In the genomic region with DNA sequence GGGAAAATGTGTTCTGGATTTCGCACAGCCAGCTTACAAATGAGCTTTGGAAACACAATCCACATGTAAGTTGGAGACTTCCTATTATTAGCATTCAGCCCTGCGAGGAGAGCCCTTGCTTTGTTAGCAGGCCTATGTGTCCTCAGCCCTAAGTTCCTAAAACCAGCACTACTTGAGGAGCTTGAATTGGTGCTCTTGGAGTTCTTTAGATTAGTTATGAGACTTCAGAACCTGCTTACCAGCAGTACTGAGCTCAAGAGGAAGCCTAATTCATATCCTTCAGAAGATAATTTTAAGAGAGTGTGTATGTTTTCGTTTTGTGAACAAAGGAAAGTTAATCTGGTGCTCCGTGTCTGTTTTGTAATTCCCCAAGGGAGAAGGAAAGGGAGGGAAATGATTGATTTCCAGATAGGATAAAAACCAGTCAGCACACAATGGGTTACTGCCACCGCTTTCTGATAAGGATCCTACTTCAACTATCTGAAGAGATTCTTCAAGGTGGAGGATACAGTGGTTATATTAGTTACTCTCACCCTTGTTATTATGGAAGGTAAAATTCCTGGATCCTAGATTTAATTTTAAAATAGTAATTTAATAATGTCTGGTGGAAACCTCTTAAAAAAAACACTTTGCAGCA, we compare ENCODE assay signal across 10 cellular contexts. TPM values are rescaled to one million over a fixed set of nuclear protein-coding genes. Genes with fewer than 3 reads are reported as not detected.
DNase-seq lines count a peak whose midpoint lies in the region; ATAC-seq and TF ChIP-seq lines count a peak whose summit lies in the region.
"Had no signal": no experiment of that assay in that cellular context is flagged by ENCODE, and none has a peak within 500 bp of the region (broad histone marks: within the 10 kb centered on the region; RNA-seq: fewer than 3 reads in every experiment).

No MANE protein-coding gene starts in this region.

- peak overlapping the region; percentile 27 for H3K27ac ChIP-seq in CD8-positive, alpha-beta T cell (ENCODE audit: low read depth, low read length)
- 0 out of 2 replicates have a peak overlapping the region, but pooled peaks have one; percentile 29 for H3K27ac ChIP-seq in Panc1 (ENCODE audit: low read length)
- H3K27ac ChIP-seq in rectal smooth muscle tissue (ENCODE audit: low read depth, low read length), result peak overlapping the region; percentile 74

- TF ChIP-seq CTCF in CD8-positive, alpha-beta T cell (IDR thresholded peaks at IDR 0.05), result no peak
- TF ChIP-seq CTCF in Panc1 (IDR thresholded peaks at IDR 0.05) (no peak), glutamatergic neuron (IDR thresholded peaks at IDR 0.05; ENCODE audit: partially characterized antibody, unreplicated experiment) (no peak), omental fat pad (IDR thresholded peaks at IDR 0.05) (no peak)

- no peak for DNase-seq in CD8-positive, alpha-beta T cell
- no peak for DNase-seq in Panc1 (ENCODE audit: low read depth, low spot score)
- no peak for DNase-seq in glutamatergic neuron
- no peak for DNase-seq in omental fat pad (ENCODE audit: low spot score)
- DNase-seq in activated gamma-delta T cell (lab: John Stamatoyannopoulos, UW), result no peak
- no peak for DNase-seq in NCI-H345 treated with DMSO at 0.1 percent for 48 hours (lab: John Stamatoyannopoulos, UW; ENCODE audit: unreplicated experiment)
- DNase-seq: NCI-H187, T1000 had no signal

- no peaks in the 10 kb centered on the region for H3K9me3 Mint-ChIP-seq in CD8-positive, alpha-beta T cell
- H3K9me3 Mint-ChIP-seq in glutamatergic neuron (ENCODE audit: unreplicated experiment), result peaks cover 3% of the 10 kb centered on the region

- intact Hi-C loops in CD8-positive, alpha-beta T cell (cut with DNase I, micrococcal nuclease), result loop anchor here (5.0 to 10.0 kb wide), 6 partner anchors 33 to 1246 kb away; a partner anchor contains a TSS
- intact Hi-C loops in Panc1 (cut with micrococcal nuclease; ENCODE audit: unreplicated experiment), result no loop called here

- POLR2A ChIA-PET in CD8-positive, alpha-beta T cell (lab: Charles Lee), result interaction anchor here (1.5 to 3.6 kb wide), 2 partner anchors 17 to 35 kb away, joined by 3 to 24 read pairs; a partner anchor contains a TSS
- POLR2A ChIA-PET in Panc1 (lab: Charles Lee), result no interaction called here

- H3K9me3 ChIP-seq in CD8-positive, alpha-beta T cell (ENCODE audit: low read length), result no peaks in the 10 kb centered on the region
- no peaks in the 10 kb centered on the region for H3K9me3 ChIP-seq in Panc1 (ENCODE audit: control insufficient read depth, insufficient read depth, low read depth, low read length)

- no peaks in the 10 kb centered on the region for H3K27me3 Mint-ChIP-seq in CD8-positive, alpha-beta T cell (ENCODE audit: low read depth)
- no peaks in the 10 kb centered on the region for H3K27me3 Mint-ChIP-seq in glutamatergic neuron (ENCODE audit: unreplicated experiment)

- peak overlapping the region; percentile 63 for H3K4me3 Mint-ChIP-seq in CD8-positive, alpha-beta T cell
- peak overlapping the region; percentile 66 for H3K4me3 Mint-ChIP-seq in glutamatergic neuron (ENCODE audit: unreplicated experiment)

- no peak for ATAC-seq in CD8-positive, alpha-beta T cell
- no peak for ATAC-seq in Panc1
- ATAC-seq in omental fat pad (ENCODE audit: low FRiP score), result no peak
- no peak for ATAC-seq in GM21390 (IDR thresholded peaks at IDR 0.05; ENCODE audit: unreplicated experiment)

- no peaks in the 10 kb centered on the region for H3K36me3 Mint-ChIP-seq in CD8-positive, alpha-beta T cell
- no peaks in the 10 kb centered on the region for H3K36me3 Mint-ChIP-seq in glutamatergic neuron (ENCODE audit: unreplicated experiment)

- BruUV-seq in Panc1 (replicated peaks; lab: Mats Ljungman, UMichigan), result no TSS peak

- H3K9ac ChIP-seq in rectal smooth muscle tissue (ENCODE audit: low read length), result no peak overlapping the region

- H3K4me3 ChIP-seq in CD8-positive, alpha-beta T cell (ENCODE audit: low read depth, low read length), result no peak overlapping the region
- H3K4me3 ChIP-seq in Panc1 (ENCODE audit: low read depth in 2 of 2, low read length in 2 of 2), result no peak overlapping the region
- H3K4me3 ChIP-seq in rectal smooth muscle tissue (ENCODE audit: low read length), result no peak overlapping the region

- peak overlapping the region; percentile 88 for H3K27ac Mint-ChIP-seq in CD8-positive, alpha-beta T cell
- H3K27ac Mint-ChIP-seq in glutamatergic neuron (ENCODE audit: unreplicated experiment), result no peak overlapping the region

- H3K27me3 ChIP-seq in CD8-positive, alpha-beta T cell (ENCODE audit: insufficient read depth, low read length), result no peaks in the 10 kb centered on the region
- H3K27me3 ChIP-seq in Panc1 (ENCODE audit: control insufficient read depth, insufficient read depth, low read length) (no peaks in the 10 kb centered on the region), rectal smooth muscle tissue (ENCODE audit: control insufficient read depth, insufficient read depth, low read length) (no peaks in the 10 kb centered on the region)

- peaks cover 62% of the 10 kb centered on the region for H3K4me1 ChIP-seq in CD8-positive, alpha-beta T cell (ENCODE audit: insufficient read depth, low read length)
- H3K4me1 ChIP-seq in Panc1 (ENCODE audit: control insufficient read depth, insufficient read depth, low read length) (peaks cover 33% of the 10 kb centered on the region), rectal smooth muscle tissue (ENCODE audit: control insufficient read depth, insufficient read depth, low read length) (peaks cover 56% of the 10 kb centered on the region)

- CTCF ChIA-PET in CD8-positive, alpha-beta T cell (lab: Charles Lee), result interaction anchor here (0.8 to 10.2 kb wide), 7 partner anchors 11 to 1004 kb away, joined by 3 to 91 read pairs (median 6); a partner anchor contains a TSS
- CTCF ChIA-PET in Panc1 (lab: Charles Lee), result no interaction called here

- H3K36me3 ChIP-seq in CD8-positive, alpha-beta T cell (ENCODE audit: insufficient read depth, low read length), result no peaks in the 10 kb centered on the region
- no peaks in the 10 kb centered on the region for H3K36me3 ChIP-seq in Panc1 (ENCODE audit: control insufficient read depth, insufficient read depth, low read length)
- H3K36me3 ChIP-seq in rectal smooth muscle tissue (ENCODE audit: control insufficient read depth, insufficient read depth, low read length), result no peaks in the 10 kb centered on the region

- H3K4me1 Mint-ChIP-seq in CD8-positive, alpha-beta T cell (ENCODE audit: low read depth), result peaks cover 80% of the 10 kb centered on the region
- peaks cover 45% of the 10 kb centered on the region for H3K4me1 Mint-ChIP-seq in glutamatergic neuron (ENCODE audit: low read depth, unreplicated experiment)

- in situ Hi-C loops in Panc1 (cut with HindIII; ENCODE audit: low pct_unique_long_range_greater_than_20kb, low sequenced_read_pairs), result no loop called here

RNA-seq across cellular contexts. Expression of a gene that starts 35.2 kb away (rescaled TPM):
- 100 to 1,000 TPM; 461 to 470 TPM for total RNA-seq in CD8-positive, alpha-beta T cell
- 23.4 TPM for total RNA-seq in Panc1 (2021; ENCODE audit: unreplicated experiment)
- polyA plus RNA-seq in Panc1 (2012; ENCODE audit: insufficient read length), result 5.5 TPM
- total RNA-seq in glutamatergic neuron (ENCODE audit: unreplicated experiment), result 49.4 TPM
- total RNA-seq in omental fat pad, result 100 to 1,000 TPM in 3 of 4 donors, 10 to 100 TPM in 1; 90.5 to 188 (median 148) TPM
